8 cellular contexts compared by ENCODE assay signal in genomic region chr20:47502801-47503239, GRCh38. TPM values are rescaled to one million over a fixed set of nuclear protein-coding genes. Genes with fewer than 3 reads are reported as not detected.
DNase-seq lines count a peak whose midpoint lies in the region; ATAC-seq and TF ChIP-seq lines count a peak whose summit lies in the region.

No MANE protein-coding gene starts in this region.

- H3K27ac Mint-ChIP-seq in endodermal cell: peak overlapping the region; percentile 73

- H3K4me1 Mint-ChIP-seq in endodermal cell: peaks cover 38% of the 10 kb centered on the region

- H3K36me3 ChIP-seq in HUES6 (ENCODE audit: control insufficient read depth, insufficient read depth, low read length): no peaks in the 10 kb centered on the region
- no peaks in the 10 kb centered on the region for H3K36me3 ChIP-seq in SK-N-MC (ENCODE audit: insufficient read depth, low read length)
- H3K36me3 ChIP-seq in endodermal cell (ENCODE audit: control insufficient read depth, insufficient read depth, low read length): no peaks in the 10 kb centered on the region

- no peak for ATAC-seq in GM18868 (IDR thresholded peaks at IDR 0.05; ENCODE audit: unreplicated experiment)

- no peaks in the 10 kb centered on the region for H3K27me3 Mint-ChIP-seq in endodermal cell (ENCODE audit: insufficient read depth)

- TF ChIP-seq CTCF in endodermal cell (conservative IDR thresholded peaks at IDR 0.05): no peak

- in situ Hi-C loops in Caki2 (cut with HindIII; ENCODE audit: low pct_unique_long_range_greater_than_20kb, low sequenced_read_pairs): loop anchor here (10.0 kb wide), 1 partner anchor 112 kb away; no protein-coding TSS in a partner anchor

- H3K36me3 Mint-ChIP-seq in endodermal cell (ENCODE audit: low read depth): no peaks in the 10 kb centered on the region

- H3K9me3 ChIP-seq in HUES6 (ENCODE audit: control insufficient read depth, insufficient read depth, low read depth, low read length) (no peaks in the 10 kb centered on the region), SK-N-MC (ENCODE audit: low read depth, low read length) (no peaks in the 10 kb centered on the region), endodermal cell (ENCODE audit: control insufficient read depth, low read length) (no peaks in the 10 kb centered on the region), mononuclear cell (ENCODE audit: low read depth, low read length) (no peaks in the 10 kb centered on the region)

- H3K4me3 Mint-ChIP-seq in endodermal cell: peak overlapping the region; percentile 94

- DNase-seq in Caki2 (ENCODE audit: low read depth) (peak; percentile 54), SK-N-MC (ENCODE audit: low read depth, low spot score) (peak; percentile 68), endodermal cell (no peak), NCI-H226 (no peak)
- no peak for DNase-seq in stimulated activated CD4-positive, alpha-beta T cell treated with anti-CD3 and anti-CD28 coated beads, Interleukin-4, amount 100 ng/mL, for 4 hours

- H3K27me3 ChIP-seq in HUES6 (ENCODE audit: control insufficient read depth, insufficient read depth, low read length) (no peaks in the 10 kb centered on the region), endodermal cell (ENCODE audit: control insufficient read depth, insufficient read depth, low read length, poor library complexity, severe bottlenecking) (no peaks in the 10 kb centered on the region), mononuclear cell (ENCODE audit: insufficient read depth, low read length) (no peaks in the 10 kb centered on the region)

- no peaks in the 10 kb centered on the region for H3K9me3 Mint-ChIP-seq in endodermal cell

- peak overlapping the region; percentile 91 for H3K4me3 ChIP-seq in HUES6 (ENCODE audit: low read depth, low read length)
- peak overlapping the region; percentile 99 for H3K4me3 ChIP-seq in SK-N-MC
- peak overlapping the region; percentile 83 for H3K4me3 ChIP-seq in endodermal cell (ENCODE audit: low read length)
- H3K4me3 ChIP-seq in mononuclear cell (ENCODE audit: low read length): peak overlapping the region; percentile 79

- H3K4me1 ChIP-seq in HUES6 (ENCODE audit: control insufficient read depth, insufficient read depth, low read length): peaks cover 22% of the 10 kb centered on the region
- H3K4me1 ChIP-seq in endodermal cell (ENCODE audit: control insufficient read depth, insufficient read depth, low read length): peaks cover 4% of the 10 kb centered on the region
- peaks cover 49% of the 10 kb centered on the region for H3K4me1 ChIP-seq in mononuclear cell (ENCODE audit: insufficient read depth, low read length)

- H3K9ac ChIP-seq in HUES6 (ENCODE audit: low read length): peak overlapping the region; percentile 89
- H3K9ac ChIP-seq in SK-N-MC (ENCODE audit: insufficient read length): peak overlapping the region; percentile 86
- H3K9ac ChIP-seq in endodermal cell (ENCODE audit: extremely low read depth, low read length, poor library complexity, severe bottlenecking): peak overlapping the region; percentile 91

- WGBS in endodermal cell (ENCODE audit: insufficient coverage in 1 of 2, insufficient read length in 1 of 2), 2 experiments: 2 to 5% methylated on average over 9 to 10 of the region's 11 CpGs

- H3K27ac ChIP-seq in HUES6 (ENCODE audit: low read depth, low read length) (no peak overlapping the region), SK-N-MC (peak overlapping the region; percentile 7; the same call in 1 of the 2 replicates), endodermal cell (ENCODE audit: low read depth, low read length) (no peak overlapping the region)

RNA-seq across cellular contexts. Expression of gene NCOA3, which starts 1.1 kb away (rescaled TPM):
- total RNA-seq in Caki2 (2014; rRNA removed; shearing (Covaris generic); ENCODE audit: low replicate concordance): 26.5 and 30.2 TPM in 2 replicates
- total RNA-seq in endodermal cell: 10 to 100 TPM; 38.6 TPM
- polyA plus RNA-seq in endodermal cell (2013, experiment 1 of 2): 15.2 TPM
- 14.4 TPM for polyA plus RNA-seq in endodermal cell (2013, experiment 2 of 2)
- 72.8 TPM for total RNA-seq in mononuclear cell

Comparison
In these comparisons a context has a peak if more than half of its experiments do, and no peak if none do; other contexts are left out.
1. DNase-seq: peak in Caki2 (single experiment) and SK-N-MC (single experiment); none in endodermal cell (single experiment), stimulated activated CD4-positive, alpha-beta T cell treated with anti-CD3 and anti-CD28 coated beads, Interleukin-4, amount 100 ng/mL, for 4 hours (0 of 2) and NCI-H226 (single experiment).
2. Peak in every context shown above with its lines, with median percentiles within 50 percentile points of each other: H3K4me3 ChIP-seq and H3K9ac ChIP-seq.